In genomic region chr16:1792836-1793577, GRCh38 we compare ENCODE assay signal across 2 cellular contexts.
TF ChIP-seq lines count a peak whose summit lies in the region.

No MANE protein-coding gene starts in this region.

TF ChIP-seq in Ishikawa, 13 proteins besides CTCF, POLR2A, EP300 and RAD21:
- TF ChIP-seq ZBTB7A (IDR thresholded peaks at IDR 0.05; ENCODE audit: low read depth) (peak; percentile 25; the same call in 1 of the 2 replicates), MAX (IDR thresholded peaks at IDR 0.05) (no peak)

TF ChIP-seq in H1, 55 proteins besides CTCF, POLR2A, EP300 and RAD21:
- no peak for TF ChIP-seq TEAD4 (IDR thresholded peaks at IDR 0.05; ENCODE audit: low read depth, low read length)
- TF ChIP-seq TAF1 (IDR thresholded peaks at IDR 0.05; ENCODE audit: low read depth, low read length): no peak
- TF ChIP-seq ATF2 (IDR thresholded peaks at IDR 0.05; ENCODE audit: low read length): no peak
- TF ChIP-seq FOSL1 (IDR thresholded peaks at IDR 0.05; ENCODE audit: insufficient read depth, low read depth, low read length): no peak
- TF ChIP-seq USF2 (IDR thresholded peaks at IDR 0.05; ENCODE audit: low read length): no peak
- no peak for TF ChIP-seq MAFK (IDR thresholded peaks at IDR 0.05; ENCODE audit: low read depth, low read length)
- no peak for TF ChIP-seq CBX8 (IDR thresholded peaks at IDR 0.05; ENCODE audit: borderline replicate concordance, low read depth, low read length)
- no peak for TF ChIP-seq NRF1 (IDR thresholded peaks at IDR 0.05; ENCODE audit: low read depth, low read length)
- TF ChIP-seq YY1 (IDR thresholded peaks at IDR 0.05; ENCODE audit: low read depth, low read length): no peak
